In the genomic region with DNA sequence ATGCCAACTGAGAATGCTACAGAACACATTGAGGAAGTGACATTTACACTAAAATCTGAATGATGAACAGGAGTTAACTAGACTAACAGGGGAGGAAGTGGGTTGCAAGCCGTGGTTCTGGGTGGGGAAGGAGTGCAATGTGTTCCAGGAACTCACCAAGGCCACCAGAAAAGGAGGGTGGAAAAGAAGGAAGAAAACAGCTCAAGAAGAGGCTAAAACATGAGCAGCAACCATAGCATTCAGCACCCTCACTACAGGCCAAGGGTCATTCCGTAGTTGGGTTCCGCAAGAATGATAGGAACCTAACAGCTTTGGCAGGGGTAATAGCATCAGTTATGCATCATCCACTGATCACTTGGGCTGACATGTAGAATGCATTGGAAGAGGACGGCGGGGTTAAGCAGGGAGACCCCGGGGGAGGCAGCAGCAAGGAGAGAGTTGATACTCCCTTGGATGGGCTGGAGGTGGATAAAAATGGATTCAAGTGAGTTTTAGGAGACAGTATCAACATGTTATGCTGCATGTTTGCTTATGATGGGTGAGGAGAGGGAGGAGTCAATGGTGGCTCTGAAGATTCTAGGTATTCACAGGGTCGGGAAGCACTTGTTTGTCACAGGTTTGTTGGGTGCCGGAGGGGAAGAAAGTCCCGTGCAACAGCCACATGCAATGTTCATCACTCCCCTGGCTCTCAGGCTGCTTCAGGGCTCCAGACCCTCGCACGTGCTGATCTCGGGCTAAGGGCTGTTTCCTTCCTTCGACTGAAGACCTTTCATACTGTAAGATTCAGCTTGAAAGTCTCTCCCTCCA, we compare ENCODE assay signal across 11 cellular contexts. TPM values are rescaled to one million over a fixed set of nuclear protein-coding genes. Genes with fewer than 3 reads are reported as not detected.
DNase-seq lines count a peak whose midpoint lies in the region; ATAC-seq, FAIRE-seq and TF ChIP-seq lines count a peak whose summit lies in the region.
"Had no signal": no experiment of that assay in that cellular context is flagged by ENCODE, and none has a peak within 500 bp of the region (broad histone marks: within the 10 kb centered on the region; RNA-seq: fewer than 3 reads in every experiment).

No MANE protein-coding gene starts in this region.

- in situ Hi-C loops in K562 (cut with MboI) = no loop called here
- in situ Hi-C loops in HAP-1 (cut with MboI; ENCODE audit: low sequenced_read_pairs) = no loop called here

- H3K4me3 ChIP-seq in K562 (no peak overlapping the region), thymus (ENCODE audit: low read length) (no peak overlapping the region), HAP-1 (no peak overlapping the region)
- H3K4me3 ChIP-seq: SK-N-MC had no signal

- TF ChIP-seq POLR2A in K562 (conservative IDR thresholded peaks at IDR 0.05) = no peak

- H3K9me1 ChIP-seq in K562 (ENCODE audit: control insufficient read depth, insufficient read depth, low read length) = no peaks in the 10 kb centered on the region

- H3K36me3 ChIP-seq in K562 (ENCODE audit: control insufficient read depth, insufficient read depth, low read length) = no peaks in the 10 kb centered on the region
- no peaks in the 10 kb centered on the region for H3K36me3 ChIP-seq in thymus (ENCODE audit: control insufficient read depth, insufficient read depth)
- H3K36me3 ChIP-seq in HAP-1 (replicated peaks) = no peaks in the 10 kb centered on the region

- DNase-seq in left ventricle myocardium superior (no peak), Right ventricle myocardium superior (no peak), SIG-M5 (lab: John Stamatoyannopoulos, UW) (peak; percentile 6), K562 (ENCODE audit: extremely low read depth in 1 of 4, low spot score in 3 of 4) (no peak), kidney glomerular epithelial cell (lab: John Stamatoyannopoulos, UW) (no peak), HAP-1 (ENCODE audit: low spot score in 2 of 2) (no peak), DMS79 (lab: John Stamatoyannopoulos, UW) (no peak)
- DNase-seq: NCI-H446 had no signal

- no peak overlapping the region for H3K4me2 ChIP-seq in K562 (ENCODE audit: insufficient read depth, low read length)

- CTCF ChIA-PET in K562 (lab: Yijun Ruan, JAX; ENCODE audit: low intra/inter-chr PET ratio) = no interaction called here

- no peak overlapping the region for H3K27ac ChIP-seq in K562 (ENCODE audit: extremely low read depth, low read depth, low read length)
- H3K27ac ChIP-seq in thymus (ENCODE audit: low read depth) = peak overlapping the region; percentile 90
- H3K27ac ChIP-seq: SK-N-MC had no signal

- H3K9me3 ChIP-seq in K562 (replicated peaks; ENCODE audit: control insufficient read depth, insufficient read depth, low read depth, low read length) = no peaks in the 10 kb centered on the region; the same call in 1 of the 2 replicates
- peaks cover 2% of the 10 kb centered on the region for H3K9me3 ChIP-seq in thymus (ENCODE audit: control insufficient read depth)
- 0 out of 2 replicates have a peak, but pooled peaks cover 3% of the 10 kb centered on the region for H3K9me3 ChIP-seq in HAP-1

- no peak for TF ChIP-seq EP300 in K562 (IDR thresholded peaks at IDR 0.05; ENCODE audit: low read length)

- no TSS peak for BruUV-seq in K562 (replicated peaks; lab: Mats Ljungman, UMichigan)

- no peaks in the 10 kb centered on the region for H3K27me3 ChIP-seq in K562 (ENCODE audit: control insufficient read depth in 2 of 2, insufficient read depth in 2 of 2, low read length in 2 of 2)
- H3K27me3 ChIP-seq in thymus (ENCODE audit: control insufficient read depth, insufficient read depth) = no peaks in the 10 kb centered on the region
- no peaks in the 10 kb centered on the region for H3K27me3 ChIP-seq in HAP-1 (ENCODE audit: low read depth)

- no peak for FAIRE-seq in K562 (lab: Jason Lieb, UNC)

- H3K9ac ChIP-seq in K562 (ENCODE audit: insufficient read depth in 1 of 2, low read depth in 2 of 2, low read length in 2 of 2) = no peak overlapping the region; a peak in 1 of 4 replicates

- H3K4me1 ChIP-seq in K562 (replicated peaks in 1 of 2; ENCODE audit: control insufficient read depth in 2 of 2, insufficient read depth in 2 of 2, low read length in 2 of 2) = peaks cover 8 to 11% of the 10 kb centered on the region in 2 experiments; a peak in 4 of 5 replicates
- H3K4me1 ChIP-seq in thymus (ENCODE audit: control insufficient read depth, insufficient read depth, low read length) = peaks cover 19% of the 10 kb centered on the region
- H3K4me1 ChIP-seq in HAP-1 = no peaks in the 10 kb centered on the region

- intact Hi-C loops in left ventricle myocardium superior (cut with micrococcal nuclease) = no loop called here
- intact Hi-C loops in Right ventricle myocardium superior (cut with DNase I) = no loop called here
- intact Hi-C loops in K562 (cut with micrococcal nuclease) = no loop called here

- WGBS in K562 (ENCODE audit: insufficient coverage, low coverage, missing lambda C conversion rate) = 64% methylated on average over 13 of the region's 13 CpGs
- WGBS in thymus = 85% methylated on average over 13 of the region's 13 CpGs

- no peaks in the 10 kb centered on the region for H4K20me1 ChIP-seq in K562 (replicated peaks; ENCODE audit: control insufficient read depth, insufficient read depth, low read length)

- no peak for TF ChIP-seq RAD21 in K562 (CRISPR knock-in tag; conservative IDR thresholded peaks at IDR 0.05 in 1 of 2, IDR thresholded peaks at IDR 0.05 in 1 of 2)

- POLR2A ChIA-PET in K562 (lab: Yijun Ruan, JAX) = interaction anchor here (1.3 kb wide), 1 partner anchor 8 kb away, joined by 3 read pairs; no protein-coding TSS in a partner anchor

- TF ChIP-seq CTCF in K562 (IDR thresholded peaks at IDR 0.05 in 2 of 3, conservative IDR thresholded peaks at IDR 0.05 in 1 of 3; ENCODE audit: insufficient read depth in 2 of 3, low read depth in 1 of 3, low read length in 3 of 3) = no peak

- no peak overlapping the region for H2AFZ ChIP-seq in K562 (ENCODE audit: low read depth, low read length)

- ATAC-seq in left ventricle myocardium superior (peak; percentile 38), Right ventricle myocardium superior (ENCODE audit: poor library complexity) (no peak), K562 (no peak)

- H3K79me2 ChIP-seq in K562 (ENCODE audit: control insufficient read depth, insufficient read depth, low read length) = no peaks in the 10 kb centered on the region

TF ChIP-seq in K562, 482 proteins besides CTCF, POLR2A, EP300 and RAD21 (continues in another document):
- no peak for TF ChIP-seq CEBPZ (IDR thresholded peaks at IDR 0.05; ENCODE audit: borderline replicate concordance, low read depth, low read length)
- peak; percentile 67 for TF ChIP-seq SPI1 (IDR thresholded peaks at IDR 0.05; ENCODE audit: borderline replicate concordance, low read depth, low read length)
- TF ChIP-seq NFATC3 (IDR thresholded peaks at IDR 0.05) = no peak
- no peak for TF ChIP-seq PCBP2 (IDR thresholded peaks at IDR 0.05; ENCODE audit: low read depth, low read length, poor library complexity, severe bottlenecking)

RNA-seq across cellular contexts. Expression of gene LIPC, which starts 53.2 kb away (rescaled TPM):
- 0.32 TPM for total RNA-seq in left ventricle myocardium superior
- 0.65 TPM for total RNA-seq in Right ventricle myocardium superior
- total RNA-seq in K562 (2011; cell fraction: chromatin; rRNA removed; ENCODE audit: low replicate concordance) = 0.42 TPM in 1 of 2 replicates, not detected in the other
- 0.17 and 0.26 TPM in 2 replicates for total RNA-seq in K562 (2011; cell fraction: nucleolus; rRNA removed)
- 0.15 and 0.92 TPM in 2 replicates for total RNA-seq in K562 (2011; cell fraction: nucleoplasm; rRNA removed)
- total RNA-seq in K562 (2014; rRNA removed) = 0.08 TPM in 1 of 2 replicates, not detected in the other
- total RNA-seq in K562 (2014; rRNA removed; fragmentation: Illumina TruSeq; extraction: Trizol) = 0.07 and 0.29 TPM in 2 replicates
- total RNA-seq in K562 (2015; rRNA removed; fragmentation: Illumina TruSeq; extraction: Trizol) = 0.15 and 0.33 TPM in 2 replicates
- total RNA-seq in K562 (2021) = 0.13 and 0.27 TPM in 2 replicates
- polyA plus RNA-seq in K562 (2011; rRNA removed) = 0.11 and 0.12 TPM in 2 replicates
- polyA plus RNA-seq in K562 (2011; cell fraction: cytosol; rRNA removed) = 0.16 TPM in 1 of 2 replicates, not detected in the other
- polyA plus RNA-seq in K562 (2011; cell fraction: nucleus; rRNA removed) = 0.14 and 0.36 TPM in 2 replicates
- 0.76 and 4.9 TPM in 2 replicates for polyA plus RNA-seq in K562 (2012)
- 0.09 and 0.14 TPM in 2 replicates for polyA plus RNA-seq in K562 (2014; fragmentation: Illumina TruSeq; extraction: Trizol)
- polyA plus RNA-seq in K562 (2014; fragmentation: Nextera tagmentation; extraction: Ambion mirVana) = under 1 TPM in 1 of 2 experiments, not detected in 1; 0.07 TPM
- polyA plus RNA-seq in K562 (2014; rRNA removed) = 0.35 and 0.41 TPM in 2 replicates
- polyA minus RNA-seq in K562 (2011; rRNA and poly(A)+ RNA removed) = 0.11 and 0.12 TPM in 2 replicates
- polyA minus RNA-seq in K562 (2011; cell fraction: cytosol; rRNA and poly(A)+ RNA removed) = not detected in 2 replicates
- polyA minus RNA-seq in K562 (2011; cell fraction: nucleus; rRNA and poly(A)+ RNA removed) = 0.13 and 0.22 TPM in 2 replicates
- polyA plus RNA-seq in thymus = 2.0 TPM
- total RNA-seq: chondrocyte had no signal
